Comparison of ENCODE assay signal across 18 cellular contexts in the genomic region with DNA sequence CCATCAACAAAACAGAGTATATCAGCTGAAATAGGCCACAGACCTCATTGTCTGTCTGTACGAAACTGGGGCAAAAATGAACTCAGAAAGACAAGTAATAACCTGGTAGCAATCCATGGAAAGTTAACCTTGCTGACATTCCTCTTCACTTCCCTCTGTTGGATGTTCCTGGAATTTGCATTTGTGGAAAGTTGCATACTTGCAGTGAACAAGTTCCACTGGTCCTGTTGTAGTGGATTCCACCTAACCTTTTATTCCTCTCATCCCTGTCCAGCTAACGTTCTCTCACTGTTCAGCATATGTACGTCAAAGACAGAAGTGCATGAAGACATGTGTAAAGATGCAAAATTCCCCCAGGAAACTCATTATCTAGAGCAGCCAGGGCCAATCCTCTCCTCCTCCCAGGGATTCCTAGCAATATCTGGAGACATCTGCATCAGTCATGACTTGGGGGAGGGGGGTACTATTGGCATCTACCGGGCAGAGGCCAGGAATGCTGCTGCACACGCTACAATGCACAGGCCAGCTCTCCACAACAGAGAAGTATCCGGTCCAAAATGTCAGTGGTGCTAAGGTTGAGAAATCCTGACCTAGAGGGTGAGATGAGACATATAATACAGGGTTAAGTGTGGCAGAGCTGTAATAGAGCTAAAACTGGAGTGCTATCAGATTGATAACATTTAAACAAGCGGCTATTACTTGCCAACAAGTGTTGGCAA. TPM values are rescaled to one million over a fixed set of nuclear protein-coding genes. Genes with fewer than 3 reads are reported as not detected.
DNase-seq lines count a peak whose midpoint lies in the region; ATAC-seq and TF ChIP-seq lines count a peak whose summit lies in the region.
"Had no signal": no experiment of that assay in that cellular context is flagged by ENCODE, and none has a peak within 500 bp of the region (broad histone marks: within the 10 kb centered on the region; RNA-seq: fewer than 3 reads in every experiment).

No MANE protein-coding gene starts in this region.

- 0 out of 2 replicates have a peak, but pooled peaks have one; percentile 9 for TF ChIP-seq CTCF in LNCAP (IDR thresholded peaks at IDR 0.05)
- peak; percentile 28 for TF ChIP-seq CTCF in epithelial cell of proximal tubule (conservative IDR thresholded peaks at IDR 0.05; ENCODE audit: low read depth, low read length)

- ATAC-seq in right cardiac atrium: peak; percentile 87 to 88
- ATAC-seq in GM21360 (IDR thresholded peaks at IDR 0.05; ENCODE audit: unreplicated experiment): no peak
- no peak for ATAC-seq in GM18909 (IDR thresholded peaks at IDR 0.05; ENCODE audit: poor library complexity, unreplicated experiment)
- ATAC-seq: activated CD4-positive, alpha-beta T cell treated with anti-CD3 and anti-CD28 coated beads for 36 hours; K562; stimulated activated naive B cell treated with anti-CD40 and anti-IgM and Interleukin-4, amounts not matched to agents 10 μg/mL and 1 μg/mL and 100 μg/mL, for 72 hours had no signal

- H3K27ac ChIP-seq in right cardiac atrium (ENCODE audit: low read length): peak overlapping the region; percentile 70
- H3K27ac ChIP-seq: neutrophil, upper lobe of left lung had no signal

- intact Hi-C loops in right cardiac atrium (cut with DNase I): loop anchor here in 1 of 4 donors (10.0 kb wide), 1 partner anchor 90 kb away; no protein-coding TSS in a partner anchor

- no peaks in the 10 kb centered on the region for H3K9me3 ChIP-seq in right cardiac atrium (ENCODE audit: control insufficient read depth, low read length)
- H3K9me3 ChIP-seq: neutrophil, upper lobe of left lung had no signal

- H3K4me3 ChIP-seq in epithelial cell of proximal tubule (ENCODE audit: low read depth, low read length) (no peak overlapping the region), right cardiac atrium (ENCODE audit: low read length) (no peak overlapping the region)
- H3K4me3 ChIP-seq: K562, upper lobe of left lung had no signal

- no peaks in the 10 kb centered on the region for H3K27me3 ChIP-seq in right cardiac atrium (ENCODE audit: control insufficient read depth, insufficient read depth)
- H3K27me3 ChIP-seq: neutrophil, upper lobe of left lung had no signal

- peak; percentile 20 for DNase-seq in AG08396 (ENCODE audit: low spot score)
- DNase-seq in epithelial cell of proximal tubule (ENCODE audit: low read depth): peak; percentile 57
- DNase-seq in right cardiac atrium: no peak
- no peak for DNase-seq in COR-L47 (lab: John Stamatoyannopoulos, UW)
- DNase-seq in T-helper 2 cell: no peak
- DNase-seq: activated CD4-positive, alpha-beta T cell treated with anti-CD3 and anti-CD28 coated beads for 36 hours; activated naive CD4-positive, alpha-beta T cell treated with anti-CD3 and anti-CD28 coated beads, Interleukin-2, amount 10 ng/mL, durations not matched to agents 7 days and 5 days; Calu3; GF-D8; midbrain; NCI-H2227 treated with DMSO at 0.1 percent for 48 hours; stimulated activated naive B cell treated with anti-CD40 and anti-IgM and Interleukin-4, amounts not matched to agents 10 μg/mL and 1 μg/mL and 100 μg/mL, for 72 hours; upper lobe of left lung had no signal

- H3K4me1 ChIP-seq in right cardiac atrium (ENCODE audit: control insufficient read depth, insufficient read depth, low read length): peaks cover 5% of the 10 kb centered on the region
- H3K4me1 ChIP-seq: upper lobe of left lung had no signal

- 28% methylated on average over 7 of the region's 7 CpGs for WGBS in right cardiac atrium

RNA-seq across cellular contexts. Expression of gene LPAR3, which starts 8.2 kb away (rescaled TPM):
- 1.2 and 1.8 TPM in 2 replicates for total RNA-seq in epithelial cell of proximal tubule
- 10 to 100 TPM; 40.0 to 51.8 (median 47.6) TPM for total RNA-seq in right cardiac atrium
- 23.9 TPM for polyA plus RNA-seq in right cardiac atrium
- polyA plus RNA-seq: K562 had no signal

Comparison
In these comparisons a context has a peak if more than half of its experiments do, and no peak if none do; other contexts are left out.
1. DNase-seq: peak in AG08396 (single experiment) and epithelial cell of proximal tubule (single experiment); none in right cardiac atrium (0 of 3), COR-L47 (single experiment) and T-helper 2 cell (0 of 5).
2. ATAC-seq: peak in right cardiac atrium (2 of 2); none in GM21360 (single experiment) and GM18909 (single experiment).
3. RNA of gene LPAR3, which starts 8.2 kb away (total RNA-seq): 40.0 to 51.8 TPM in right cardiac atrium; 1.2 to 1.8 TPM in epithelial cell of proximal tubule; every median in the first group is over 10 times any median in the second.